Comparison of ENCODE assay signal across 11 cellular contexts in the genomic region with DNA sequence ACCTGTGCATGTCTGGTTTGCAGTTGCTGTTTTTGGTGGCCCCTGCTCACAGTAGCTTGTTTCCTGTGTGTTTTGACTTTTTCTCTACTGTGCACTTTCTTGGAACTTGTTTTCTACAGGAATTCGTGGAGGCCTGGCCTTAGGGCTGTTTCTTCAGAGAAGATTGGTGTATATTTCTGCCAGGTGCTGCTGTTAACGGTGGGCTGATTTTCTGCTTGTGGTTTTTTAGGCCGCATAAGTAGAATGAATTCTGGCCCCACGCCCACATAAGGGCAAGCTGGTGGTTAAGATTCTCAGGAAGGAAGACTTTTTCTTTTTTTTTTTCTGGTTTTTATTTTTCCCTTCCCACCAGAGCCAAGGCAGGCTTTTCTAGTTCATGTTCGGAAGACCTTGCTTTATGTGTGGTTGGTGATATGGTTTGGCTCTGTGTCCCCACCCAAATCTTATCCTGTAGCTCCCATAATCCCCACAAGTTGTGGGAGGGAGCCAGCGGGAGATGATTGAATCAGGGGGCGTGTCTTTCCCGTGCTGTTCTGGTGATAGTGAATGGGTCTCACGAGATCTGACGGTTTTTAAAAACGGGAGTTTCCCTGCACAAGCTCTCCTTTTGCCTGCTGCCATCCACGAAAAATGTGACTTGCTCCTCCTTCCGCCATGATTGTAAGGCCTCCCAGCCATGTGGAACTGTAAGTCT.
DNase-seq lines count a peak whose midpoint lies in the region; ATAC-seq, FAIRE-seq and TF ChIP-seq lines count a peak whose summit lies in the region.
"Had no signal": no experiment of that assay in that cellular context is flagged by ENCODE, and none has a peak within 500 bp of the region (broad histone marks: within the 10 kb centered on the region; RNA-seq: fewer than 3 reads in every experiment).

No MANE protein-coding gene starts in this region.

- no peak overlapping the region for H2BK20ac ChIP-seq in H1 (ENCODE audit: low read length)

- FAIRE-seq in H1 (lab: Jason Lieb, UNC) = no peak

- H3K4me1 ChIP-seq in CD4-positive, CD25-positive, alpha-beta regulatory T cell (ENCODE audit: control insufficient read depth, insufficient read depth, low read length, poor library complexity, severe bottlenecking) = peaks cover 12% of the 10 kb centered on the region
- peaks cover 0 to under 1% (median 0%) of the 10 kb centered on the region in 4 experiments; a peak in 1 of 7 replicates for H3K4me1 ChIP-seq in H1 (replicated peaks in 1 of 4; ENCODE audit: control insufficient read depth in 3 of 4, insufficient read depth in 4 of 4, low read length in 3 of 4)

- ATAC-seq in CD4-positive, CD25-positive, alpha-beta regulatory T cell (ENCODE audit: low read depth in 2 of 2) = peak; percentile 74 to 87

- no peak overlapping the region for H4K91ac ChIP-seq in H1 (replicated peaks; ENCODE audit: insufficient read length, low read length)

- H3K4me3 ChIP-seq in CD4-positive, CD25-positive, alpha-beta regulatory T cell (ENCODE audit: low read depth, low read length) = peak overlapping the region; percentile 19
- no peak overlapping the region for H3K4me3 ChIP-seq in H1 (ENCODE audit: extremely low read depth in 1 of 4, insufficient read depth in 2 of 4, low read depth in 3 of 4, low read length in 4 of 4)

- 0 out of 2 replicates have a peak overlapping the region, but pooled peaks have one; percentile 39 for H2BK12ac ChIP-seq in H1 (ENCODE audit: low read depth, low read length)

- no peak overlapping the region for H4K5ac ChIP-seq in H1 (ENCODE audit: insufficient read length, low read depth, low read length)

- no peak overlapping the region for H3K9ac ChIP-seq in H1 (replicated peaks in 1 of 4; ENCODE audit: extremely low read depth in 1 of 4, low read depth in 3 of 4, low read length in 3 of 4)

- H3K4me3 Mint-ChIP-seq in CD4-positive, CD25-positive, alpha-beta regulatory T cell = peak overlapping the region; percentile 9 to 52 (median 44)
- H3K4me3 Mint-ChIP-seq in T-helper 2 cell treated with Interferon-gamma antibody and Interleukin-4, amounts not matched to agents 5 μg/mL and 100 μg/mL, for 36 hours = peak overlapping the region; percentile 46
- H3K4me3 Mint-ChIP-seq: mesothelial cell of epicardium had no signal

- H3K23ac ChIP-seq in H1 (ENCODE audit: insufficient read length) = no peak overlapping the region

- no peaks in the 10 kb centered on the region for H3K27me3 ChIP-seq in CD4-positive, CD25-positive, alpha-beta regulatory T cell (ENCODE audit: control insufficient read depth, insufficient read depth, low read length)
- no peaks in the 10 kb centered on the region for H3K27me3 ChIP-seq in H1 (replicated peaks in 1 of 4; ENCODE audit: control insufficient read depth in 3 of 4, extremely low read depth in 1 of 4, insufficient read depth in 3 of 4, low read length in 3 of 4)

- no peak overlapping the region for H3K14ac ChIP-seq in H1 (ENCODE audit: insufficient read length)

- no peak overlapping the region for H2BK15ac ChIP-seq in H1 (ENCODE audit: low read length)

- H3K18ac ChIP-seq in H1 (ENCODE audit: extremely low read depth, low read length) = no peak overlapping the region

- POLR2A ChIA-PET in H1 (lab: Charles Lee; ENCODE audit: partially characterized antibody) = interaction anchor here (1.6 kb wide), 1 partner anchor 10 kb away, joined by 4 read pairs; no protein-coding TSS in a partner anchor

- H3K9me3 Mint-ChIP-seq in CD4-positive, CD25-positive, alpha-beta regulatory T cell = peaks cover 0 to 3% (median 0%) of the 10 kb centered on the region in 7 donors
- peaks cover 36% of the 10 kb centered on the region for H3K9me3 Mint-ChIP-seq in T-helper 2 cell treated with Interferon-gamma antibody and Interleukin-4, amounts not matched to agents 5 μg/mL and 100 μg/mL, for 36 hours

- no peaks in the 10 kb centered on the region for H3K36me3 ChIP-seq in CD4-positive, CD25-positive, alpha-beta regulatory T cell (ENCODE audit: control insufficient read depth, insufficient read depth, low read length)
- no peaks in the 10 kb centered on the region for H3K36me3 ChIP-seq in H1 (ENCODE audit: control insufficient read depth in 2 of 4, insufficient read depth in 4 of 4, low read length in 3 of 4)

- H3K4ac ChIP-seq in H1 (replicated peaks; ENCODE audit: insufficient read length, low read depth, low read length) = no peak overlapping the region

- no peaks in the 10 kb centered on the region for H3K36me3 Mint-ChIP-seq in CD4-positive, CD25-positive, alpha-beta regulatory T cell
- peaks cover 16% of the 10 kb centered on the region for H3K36me3 Mint-ChIP-seq in T-helper 2 cell treated with Interferon-gamma antibody and Interleukin-4, amounts not matched to agents 5 μg/mL and 100 μg/mL, for 36 hours (ENCODE audit: low read depth)
- H3K36me3 Mint-ChIP-seq: mesothelial cell of epicardium had no signal

- no peak for TF ChIP-seq EP300 in H1 (IDR thresholded peaks at IDR 0.05; ENCODE audit: borderline replicate concordance in 1 of 2, low read depth in 2 of 2, low read length in 2 of 2)

- TF ChIP-seq RAD21 in H1 (IDR thresholded peaks at IDR 0.05 in 1 of 2, conservative IDR thresholded peaks at IDR 0.05 in 1 of 2; ENCODE audit: low read depth in 2 of 2, low read length in 2 of 2) = no peak

- H2BK120ac ChIP-seq in H1 (replicated peaks; ENCODE audit: low read depth, low read length) = no peak overlapping the region

- no peak overlapping the region for H2BK5ac ChIP-seq in H1 (ENCODE audit: low read depth, low read length)

- peaks cover 6% of the 10 kb centered on the region for H3K27me3 Mint-ChIP-seq in CD4-positive, CD25-positive, alpha-beta regulatory T cell
- H3K27me3 Mint-ChIP-seq in T-helper 2 cell treated with Interferon-gamma antibody and Interleukin-4, amounts not matched to agents 5 μg/mL and 100 μg/mL, for 36 hours (ENCODE audit: low read depth) = no peaks in the 10 kb centered on the region

- H2AFZ ChIP-seq in H1 (ENCODE audit: low read length) = no peak overlapping the region

- peaks cover 10 to 43% (median 22%) of the 10 kb centered on the region in 4 donors for H3K4me1 Mint-ChIP-seq in CD4-positive, CD25-positive, alpha-beta regulatory T cell
- peaks cover 22% of the 10 kb centered on the region for H3K4me1 Mint-ChIP-seq in T-helper 2 cell treated with Interferon-gamma antibody and Interleukin-4, amounts not matched to agents 5 μg/mL and 100 μg/mL, for 36 hours (ENCODE audit: low read depth)
- H3K4me1 Mint-ChIP-seq: mesothelial cell of epicardium had no signal

- H4K20me1 ChIP-seq in H1 (replicated peaks in 1 of 2; ENCODE audit: control insufficient read depth in 1 of 2, insufficient read depth in 2 of 2, low read length in 2 of 2) = no peaks in the 10 kb centered on the region

- TF ChIP-seq CTCF in H1 (IDR thresholded peaks at IDR 0.05; ENCODE audit: control extremely low read depth in 1 of 3, insufficient read depth in 1 of 3, low read depth in 1 of 3, low read length in 3 of 3) = no peak

- CTCF ChIA-PET in H1 (lab: Charles Lee; ENCODE audit: partially characterized antibody) = interaction anchor here (0.7 to 2.2 kb wide), 4 partner anchors 9 to 52 kb away, joined by 3 to 6 read pairs (median 4); no protein-coding TSS in a partner anchor

- 94% methylated on average over 13 of the region's 13 CpGs; no CpG with 5 or more reads in 1 of the 2 experiments for WGBS in H1 (ENCODE audit: extremely low coverage in 1 of 2, insufficient coverage in 1 of 2, insufficient read length in 1 of 2, insufficient replicate concordance in 2 of 2, low coverage in 1 of 2, low lambda C conversion rate in 2 of 2, missing lambda C conversion rate in 1 of 2), 2 experiments

- no peaks in the 10 kb centered on the region for H3K79me2 ChIP-seq in H1 (ENCODE audit: control insufficient read depth in 1 of 2, insufficient read depth in 2 of 2, low read length in 2 of 2)

- peak in 1 of 3 donors; percentile 88 for DNase-seq in CD4-positive, CD25-positive, alpha-beta regulatory T cell
- DNase-seq in GF-D8 (lab: John Stamatoyannopoulos, UW) = peak; percentile 90
- DNase-seq in T-helper 2 cell treated with Interferon-gamma antibody and Interleukin-4, amounts not matched to agents 5 μg/mL and 100 μg/mL, for 36 hours (ENCODE audit: low spot score) = peak; percentile 19
- DNase-seq in H1 (ENCODE audit: low read depth in 1 of 2, low spot score in 2 of 2) = no peak
- DNase-seq in Kasumi-1 (lab: John Stamatoyannopoulos, UW) = no peak
- no peak for DNase-seq in NCI-H774 (lab: John Stamatoyannopoulos, UW)
- no peak for DNase-seq in NCI-H748 treated with DMSO at 0.1 percent for 48 hours (lab: John Stamatoyannopoulos, UW)
- no peak for DNase-seq in NCI-H226
- DNase-seq: NCI-H187 had no signal

- TF ChIP-seq POLR2A in H1 (IDR thresholded peaks at IDR 0.05; ENCODE audit: control extremely low read depth in 1 of 2, low read depth in 2 of 2, low read length in 2 of 2) = no peak

- peak overlapping the region; percentile 17 to 94 (median 92) for H3K27ac Mint-ChIP-seq in CD4-positive, CD25-positive, alpha-beta regulatory T cell
- H3K27ac Mint-ChIP-seq in T-helper 2 cell treated with Interferon-gamma antibody and Interleukin-4, amounts not matched to agents 5 μg/mL and 100 μg/mL, for 36 hours = peak overlapping the region; percentile 76
- H3K27ac Mint-ChIP-seq: mesothelial cell of epicardium, progenitor cell of endocrine pancreas had no signal

- no peaks in the 10 kb centered on the region for H3K79me1 ChIP-seq in H1 (ENCODE audit: low read depth, low read length)

- H3K23me2 ChIP-seq in H1 (ENCODE audit: low read depth, low read length) = no peaks in the 10 kb centered on the region

- peak overlapping the region; percentile 39 for H3K27ac ChIP-seq in CD4-positive, CD25-positive, alpha-beta regulatory T cell (ENCODE audit: insufficient read depth, low read length, poor library complexity, severe bottlenecking)
- no peak overlapping the region for H3K27ac ChIP-seq in H1 (ENCODE audit: low read depth, low read length)

- no peak overlapping the region for H3K56ac ChIP-seq in H1 (replicated peaks; ENCODE audit: insufficient read length, low read depth, low read length)

- no peak overlapping the region; the same call in 1 of the 2 replicates for H2AK5ac ChIP-seq in H1 (ENCODE audit: low read depth, low read length)

- no peak overlapping the region for H4K8ac ChIP-seq in H1 (ENCODE audit: extremely low read depth, insufficient read depth, low read length)

- no peaks in the 10 kb centered on the region for H3K9me3 ChIP-seq in CD4-positive, CD25-positive, alpha-beta regulatory T cell (ENCODE audit: control insufficient read depth in 2 of 2, low read length in 2 of 2)
- no peaks in the 10 kb centered on the region for H3K9me3 ChIP-seq in H1 (ENCODE audit: insufficient read depth in 2 of 2, low read depth in 1 of 2, low read length in 1 of 2)

- H3K4me2 ChIP-seq in H1 (ENCODE audit: insufficient read depth in 1 of 2, low read depth in 2 of 2, low read length in 2 of 2) = no peak overlapping the region

TF ChIP-seq in H1, 55 proteins besides CTCF, POLR2A, EP300 and RAD21 (continues in another document):
- no peak for TF ChIP-seq SIX5 (IDR thresholded peaks at IDR 0.05; ENCODE audit: low read depth, low read length)
- TF ChIP-seq MAFK (IDR thresholded peaks at IDR 0.05; ENCODE audit: low read depth, low read length) = no peak
- no peak for TF ChIP-seq NANOG (IDR thresholded peaks at IDR 0.05; ENCODE audit: insufficient read depth, low read depth, low read length, poor library complexity, severe bottlenecking)
- no peak for TF ChIP-seq RBBP5 (IDR thresholded peaks at IDR 0.05; ENCODE audit: borderline replicate concordance, low read depth, low read length)
- no peak for TF ChIP-seq POLR2AphosphoS5 (IDR thresholded peaks at IDR 0.05; ENCODE audit: low read depth, low read length)

Comparison
In these comparisons a context has a peak if more than half of its experiments do, and no peak if none do; other contexts are left out.
1. DNase-seq: peak in GF-D8 (single experiment) and T-helper 2 cell treated with Interferon-gamma antibody and Interleukin-4, amounts not matched to agents 5 μg/mL and 100 μg/mL, for 36 hours (single experiment); none in H1 (0 of 2), Kasumi-1 (0 of 2), NCI-H774 (single experiment), NCI-H748 treated with DMSO at 0.1 percent for 48 hours (single experiment) and NCI-H226 (single experiment).